17 cellular contexts compared by ENCODE assay signal in genomic region chr17:41451154-41451728, GRCh38. TPM values are rescaled to one million over a fixed set of nuclear protein-coding genes. Genes with fewer than 3 reads are reported as not detected.
DNase-seq lines count a peak whose midpoint lies in the region; ATAC-seq, FAIRE-seq and TF ChIP-seq lines count a peak whose summit lies in the region.
"Had no signal": no experiment of that assay in that cellular context is flagged by ENCODE, and none has a peak within 500 bp of the region (broad histone marks: within the 10 kb centered on the region; RNA-seq: fewer than 3 reads in every experiment).

No MANE protein-coding gene starts in this region.

- H3K36me3 ChIP-seq in K562 (ENCODE audit: control insufficient read depth, insufficient read depth, low read length) (no peaks in the 10 kb centered on the region), osteoblast (ENCODE audit: insufficient read depth, low read length) (no peaks in the 10 kb centered on the region)
- H3K36me3 ChIP-seq in effector memory CD4-positive, alpha-beta T cell (ENCODE audit: control insufficient read depth, insufficient read depth, low read length), result no peaks in the 10 kb centered on the region
- H3K36me3 ChIP-seq: BE2C had no signal

- TF ChIP-seq RAD21 in K562 (CRISPR knock-in tag; conservative IDR thresholded peaks at IDR 0.05 in 1 of 2, IDR thresholded peaks at IDR 0.05 in 1 of 2), result no peak

- H4K20me1 ChIP-seq in K562 (replicated peaks; ENCODE audit: control insufficient read depth, insufficient read depth, low read length) (no peaks in the 10 kb centered on the region), osteoblast (ENCODE audit: insufficient read depth, low read length) (no peaks in the 10 kb centered on the region)

- POLR2A ChIA-PET in K562 (lab: Yijun Ruan, JAX), result interaction anchor here (0.6 kb wide), 2 partner anchors 44 to 226 kb away, joined by 3 to 4 read pairs; no protein-coding TSS in a partner anchor

- ATAC-seq in K562, result no peak
- no peak for ATAC-seq in HG03354 (IDR thresholded peaks at IDR 0.05; ENCODE audit: poor library complexity, severe bottlenecking, unreplicated experiment)
- no peak for ATAC-seq in GM21515 (IDR thresholded peaks at IDR 0.05; ENCODE audit: unreplicated experiment)

- TF ChIP-seq POLR2A in K562 (conservative IDR thresholded peaks at IDR 0.05), result no peak

- BruUV-seq in K562 (replicated peaks; lab: Mats Ljungman, UMichigan), result no TSS peak

- intact Hi-C loops in K562 (cut with micrococcal nuclease), result no loop called here

- in situ Hi-C loops in K562 (cut with MboI), result no loop called here

- CTCF ChIA-PET in K562 (lab: Yijun Ruan, JAX; ENCODE audit: low intra/inter-chr PET ratio), result interaction anchor here (0.6 kb wide), 1 partner anchor 75 kb away, joined by 3 read pairs; no protein-coding TSS in a partner anchor

- H3K9ac ChIP-seq in K562 (ENCODE audit: insufficient read depth in 1 of 2, low read depth in 2 of 2, low read length in 2 of 2), result no peak overlapping the region
- H3K9ac ChIP-seq: KMS-11 had no signal

- TF ChIP-seq EP300 in K562 (IDR thresholded peaks at IDR 0.05; ENCODE audit: low read length), result no peak

- FAIRE-seq in K562 (lab: Jason Lieb, UNC), result no peak
- FAIRE-seq: GM12891 had no signal

- H3K9me1 ChIP-seq in K562 (ENCODE audit: control insufficient read depth, insufficient read depth, low read length), result no peaks in the 10 kb centered on the region

- H3K27me3 ChIP-seq in K562 (ENCODE audit: control insufficient read depth in 2 of 2, insufficient read depth in 2 of 2, low read length in 2 of 2) (peaks cover 3 to 7% of the 10 kb centered on the region in 2 experiments; a peak in 1 of 5 replicates), osteoblast (ENCODE audit: insufficient read depth, low read length) (no peaks in the 10 kb centered on the region)
- H3K27me3 ChIP-seq in effector memory CD4-positive, alpha-beta T cell (replicated peaks; ENCODE audit: control insufficient read depth, insufficient read depth, low read length, poor library complexity, severe bottlenecking), result no peaks in the 10 kb centered on the region
- H3K27me3 ChIP-seq: BE2C had no signal

- H3K4me2 ChIP-seq in K562 (ENCODE audit: insufficient read depth, low read length) (no peak overlapping the region), osteoblast (ENCODE audit: insufficient read depth, low read length) (no peak overlapping the region)
- H3K4me2 ChIP-seq: KMS-11 had no signal

- TF ChIP-seq CTCF in K562 (IDR thresholded peaks at IDR 0.05 in 2 of 3, conservative IDR thresholded peaks at IDR 0.05 in 1 of 3; ENCODE audit: insufficient read depth in 2 of 3, low read depth in 1 of 3, low read length in 3 of 3), result no peak
- no peak for TF ChIP-seq CTCF in osteoblast (IDR thresholded peaks at IDR 0.05; ENCODE audit: extremely low read depth, low read depth, low read length)

- H3K9me3 ChIP-seq in K562 (replicated peaks; ENCODE audit: control insufficient read depth, insufficient read depth, low read depth, low read length) (no peaks in the 10 kb centered on the region; the same call in 1 of the 2 replicates), osteoblast (ENCODE audit: low read depth, low read length) (peaks cover 3% of the 10 kb centered on the region)
- no peaks in the 10 kb centered on the region for H3K9me3 ChIP-seq in effector memory CD4-positive, alpha-beta T cell (ENCODE audit: control insufficient read depth, low read length)

- no peak overlapping the region for H2AFZ ChIP-seq in K562 (ENCODE audit: low read depth, low read length)
- no peak overlapping the region for H2AFZ ChIP-seq in osteoblast (ENCODE audit: low read length)

- WGBS in K562 (ENCODE audit: insufficient coverage, low coverage, missing lambda C conversion rate), result 0% methylated on average over 2 of the region's 2 CpGs

- no peak overlapping the region for H3K27ac ChIP-seq in K562 (ENCODE audit: extremely low read depth, low read depth, low read length)
- H3K27ac ChIP-seq in osteoblast (ENCODE audit: low read depth, low read length), result peak overlapping the region; percentile 0
- H3K27ac ChIP-seq in effector memory CD4-positive, alpha-beta T cell (ENCODE audit: insufficient read depth, low read length, poor library complexity, severe bottlenecking), result no peak overlapping the region
- H3K27ac ChIP-seq: KMS-11 had no signal

- H3K4me3 ChIP-seq in K562 (no peak overlapping the region), osteoblast (ENCODE audit: insufficient read depth, low read length) (no peak overlapping the region)
- H3K4me3 ChIP-seq in effector memory CD4-positive, alpha-beta T cell (ENCODE audit: insufficient read depth, low read depth, low read length, poor library complexity, severe bottlenecking), result no peak overlapping the region

- DNase-seq in EL, result peak; percentile 90
- DNase-seq in LoVo (ENCODE audit: low spot score), result peak; percentile 32
- DNase-seq in K562 (ENCODE audit: extremely low read depth in 1 of 4, low spot score in 3 of 4), result no peak
- peak; percentile 18 for DNase-seq in osteoblast (ENCODE audit: insufficient read length, low spot score, missing footprints)
- no peak for DNase-seq in effector memory CD4-positive, alpha-beta T cell
- DNase-seq in activated CD4-positive, alpha-beta T cell treated with anti-CD3 and anti-CD28 coated beads for 4 hours, result no peak
- DNase-seq: CD8-positive, alpha-beta memory T cell; DMS 273 treated with DMSO at 0.1 percent for 48 hours; NCI-H1417; NCI-H2029 treated with DMSO at 0.1 percent for 48 hours; NCI-H69; SHP77 had no signal

- no peaks in the 10 kb centered on the region for H3K4me1 ChIP-seq in K562 (replicated peaks in 1 of 2; ENCODE audit: control insufficient read depth in 2 of 2, insufficient read depth in 2 of 2, low read length in 2 of 2)
- H3K4me1 ChIP-seq in osteoblast (ENCODE audit: insufficient read depth, low read length), result peaks cover 29% of the 10 kb centered on the region
- no peaks in the 10 kb centered on the region for H3K4me1 ChIP-seq in effector memory CD4-positive, alpha-beta T cell (ENCODE audit: control insufficient read depth, insufficient read depth, low read length, poor library complexity, severe bottlenecking)
- H3K4me1 ChIP-seq: BE2C had no signal

- H3K79me2 ChIP-seq in K562 (ENCODE audit: control insufficient read depth, insufficient read depth, low read length) (no peaks in the 10 kb centered on the region), osteoblast (ENCODE audit: insufficient read depth, low read length) (no peaks in the 10 kb centered on the region)

RNA-seq across cellular contexts. Expression of gene KRT38, which starts 10.5 kb away (rescaled TPM):
- not detected in 2 replicates for total RNA-seq in K562 (2011; cell fraction: chromatin; rRNA removed; ENCODE audit: low replicate concordance)
- total RNA-seq in K562 (2011; cell fraction: nucleolus; rRNA removed), result not detected in 2 replicates
- total RNA-seq in K562 (2011; cell fraction: nucleoplasm; rRNA removed), result not detected in 2 replicates
- total RNA-seq in K562 (2014; rRNA removed) (not detected in 2 replicates), K562 (2014; rRNA removed; fragmentation: Illumina TruSeq; extraction: Trizol) (not detected in 2 replicates), K562 (2015; rRNA removed; fragmentation: Illumina TruSeq; extraction: Trizol) (not detected in 2 replicates), K562 (2021) (not detected in 2 replicates), osteoblast (under 0.01 TPM in 2 replicates)
- polyA plus RNA-seq in K562 (2011; rRNA removed) (not detected in 2 replicates), K562 (2014; fragmentation: Illumina TruSeq; extraction: Trizol) (not detected in 2 replicates), K562 (2014; fragmentation: Nextera tagmentation; extraction: Ambion mirVana) (not detected), K562 (2014; rRNA removed) (not detected in 2 replicates)
- polyA plus RNA-seq in K562 (2011; cell fraction: cytosol; rRNA removed), result not detected in 2 replicates
- polyA plus RNA-seq in K562 (2011; cell fraction: nucleus; rRNA removed), result not detected in 2 replicates
- polyA plus RNA-seq in K562 (2012), result not detected in 2 replicates
- polyA minus RNA-seq in K562 (2011; rRNA and poly(A)+ RNA removed), result not detected in 2 replicates
- polyA minus RNA-seq in K562 (2011; cell fraction: cytosol; rRNA and poly(A)+ RNA removed), result not detected in 2 replicates
- polyA minus RNA-seq in K562 (2011; cell fraction: nucleus; rRNA and poly(A)+ RNA removed), result not detected in 2 replicates
- total RNA-seq: CD8-positive, alpha-beta memory T cell had no signal
- polyA plus RNA-seq: CD8-positive, alpha-beta memory T cell had no signal

RNA-seq across cellular contexts. Expression of gene KRT32, which starts 15.9 kb away (rescaled TPM):
- not detected in 2 replicates for total RNA-seq in K562 (2011; cell fraction: chromatin; rRNA removed; ENCODE audit: low replicate concordance)
- not detected in 2 replicates for total RNA-seq in K562 (2011; cell fraction: nucleolus; rRNA removed)
- total RNA-seq in K562 (2011; cell fraction: nucleoplasm; rRNA removed), result not detected in 2 replicates
- not detected in 2 replicates for total RNA-seq in K562 (2014; rRNA removed)
- total RNA-seq in K562 (2014; rRNA removed; fragmentation: Illumina TruSeq; extraction: Trizol), result not detected in 2 replicates
- total RNA-seq in K562 (2015; rRNA removed; fragmentation: Illumina TruSeq; extraction: Trizol), result not detected in 2 replicates
- not detected in 2 replicates for total RNA-seq in K562 (2021)
- not detected in 2 replicates for polyA plus RNA-seq in K562 (2011; rRNA removed)
- not detected in 2 replicates for polyA plus RNA-seq in K562 (2011; cell fraction: cytosol; rRNA removed)
- polyA plus RNA-seq in K562 (2011; cell fraction: nucleus; rRNA removed), result not detected in 2 replicates
- not detected in 2 replicates for polyA plus RNA-seq in K562 (2012)
- polyA plus RNA-seq in K562 (2014; fragmentation: Illumina TruSeq; extraction: Trizol), result not detected in 2 replicates
- not detected for polyA plus RNA-seq in K562 (2014; fragmentation: Nextera tagmentation; extraction: Ambion mirVana)
- polyA plus RNA-seq in K562 (2014; rRNA removed), result not detected in 2 replicates
- polyA minus RNA-seq in K562 (2011; rRNA and poly(A)+ RNA removed), result not detected in 2 replicates
- polyA minus RNA-seq in K562 (2011; cell fraction: cytosol; rRNA and poly(A)+ RNA removed), result not detected in 2 replicates
- polyA minus RNA-seq in K562 (2011; cell fraction: nucleus; rRNA and poly(A)+ RNA removed), result not detected in 2 replicates
- not detected in 2 replicates for total RNA-seq in osteoblast
- total RNA-seq: CD8-positive, alpha-beta memory T cell had no signal
- polyA plus RNA-seq: CD8-positive, alpha-beta memory T cell had no signal

RNA-seq across cellular contexts. Expression of gene KRT37, which starts 26.9 kb away (rescaled TPM):
- total RNA-seq in K562 (2011; cell fraction: chromatin; rRNA removed; ENCODE audit: low replicate concordance), result not detected in 2 replicates
- total RNA-seq in K562 (2011; cell fraction: nucleolus; rRNA removed), result not detected in 2 replicates
- not detected in 2 replicates for total RNA-seq in K562 (2011; cell fraction: nucleoplasm; rRNA removed)
- total RNA-seq in K562 (2014; rRNA removed), result not detected in 2 replicates
- total RNA-seq in K562 (2014; rRNA removed; fragmentation: Illumina TruSeq; extraction: Trizol), result not detected in 2 replicates
- total RNA-seq in K562 (2015; rRNA removed; fragmentation: Illumina TruSeq; extraction: Trizol), result not detected in 2 replicates
- total RNA-seq in K562 (2021), result not detected in 2 replicates
- not detected in 2 replicates for polyA plus RNA-seq in K562 (2011; rRNA removed)
- not detected in 2 replicates for polyA plus RNA-seq in K562 (2011; cell fraction: cytosol; rRNA removed)
- polyA plus RNA-seq in K562 (2011; cell fraction: nucleus; rRNA removed), result not detected in 2 replicates
- polyA plus RNA-seq in K562 (2012), result not detected in 2 replicates
- polyA plus RNA-seq in K562 (2014; fragmentation: Illumina TruSeq; extraction: Trizol), result not detected in 2 replicates
- not detected for polyA plus RNA-seq in K562 (2014; fragmentation: Nextera tagmentation; extraction: Ambion mirVana)
- polyA plus RNA-seq in K562 (2014; rRNA removed), result not detected in 2 replicates
- polyA minus RNA-seq in K562 (2011; rRNA and poly(A)+ RNA removed), result not detected in 2 replicates
- not detected in 2 replicates for polyA minus RNA-seq in K562 (2011; cell fraction: cytosol; rRNA and poly(A)+ RNA removed)
- polyA minus RNA-seq in K562 (2011; cell fraction: nucleus; rRNA and poly(A)+ RNA removed), result not detected in 2 replicates
- total RNA-seq in osteoblast, result not detected in 2 replicates
- total RNA-seq: CD8-positive, alpha-beta memory T cell had no signal
- polyA plus RNA-seq: CD8-positive, alpha-beta memory T cell had no signal

RNA-seq across cellular contexts. Expression of gene KRT35, which starts 29.7 kb away (rescaled TPM):
- not detected in 2 replicates for total RNA-seq in K562 (2011; cell fraction: chromatin; rRNA removed; ENCODE audit: low replicate concordance)
- not detected in 2 replicates for total RNA-seq in K562 (2011; cell fraction: nucleolus; rRNA removed)
- not detected in 2 replicates for total RNA-seq in K562 (2011; cell fraction: nucleoplasm; rRNA removed)
- total RNA-seq in K562 (2014; rRNA removed) (not detected in 2 replicates), K562 (2014; rRNA removed; fragmentation: Illumina TruSeq; extraction: Trizol) (not detected in 2 replicates), K562 (2015; rRNA removed; fragmentation: Illumina TruSeq; extraction: Trizol) (not detected in 2 replicates), K562 (2021) (not detected in 2 replicates), osteoblast (not detected in 2 replicates)
- polyA plus RNA-seq in K562 (2011; rRNA removed) (not detected in 2 replicates), K562 (2014; fragmentation: Illumina TruSeq; extraction: Trizol) (not detected in 2 replicates), K562 (2014; fragmentation: Nextera tagmentation; extraction: Ambion mirVana) (not detected), K562 (2014; rRNA removed) (not detected in 2 replicates)
- not detected in 2 replicates for polyA plus RNA-seq in K562 (2011; cell fraction: cytosol; rRNA removed)
- polyA plus RNA-seq in K562 (2011; cell fraction: nucleus; rRNA removed), result not detected in 2 replicates
- not detected in 2 replicates for polyA plus RNA-seq in K562 (2012)
- polyA minus RNA-seq in K562 (2011; rRNA and poly(A)+ RNA removed), result not detected in 2 replicates
- polyA minus RNA-seq in K562 (2011; cell fraction: cytosol; rRNA and poly(A)+ RNA removed), result not detected in 2 replicates
- polyA minus RNA-seq in K562 (2011; cell fraction: nucleus; rRNA and poly(A)+ RNA removed), result not detected in 2 replicates
- total RNA-seq: CD8-positive, alpha-beta memory T cell had no signal
- polyA plus RNA-seq: CD8-positive, alpha-beta memory T cell had no signal

RNA-seq across cellular contexts. Expression of gene KRT36, which starts 38.5 kb away (rescaled TPM):
- total RNA-seq in K562 (2011; cell fraction: chromatin; rRNA removed; ENCODE audit: low replicate concordance), result not detected in 2 replicates
- not detected in 2 replicates for total RNA-seq in K562 (2011; cell fraction: nucleolus; rRNA removed)
- not detected in 2 replicates for total RNA-seq in K562 (2011; cell fraction: nucleoplasm; rRNA removed)
- total RNA-seq in K562 (2014; rRNA removed), result not detected in 2 replicates
- total RNA-seq in K562 (2014; rRNA removed; fragmentation: Illumina TruSeq; extraction: Trizol), result not detected in 2 replicates
- total RNA-seq in K562 (2015; rRNA removed; fragmentation: Illumina TruSeq; extraction: Trizol), result not detected in 2 replicates
- not detected in 2 replicates for total RNA-seq in K562 (2021)
- 0.04 TPM in 2 replicates for polyA plus RNA-seq in K562 (2011; rRNA removed)
- 0.03 and 0.06 TPM in 2 replicates for polyA plus RNA-seq in K562 (2011; cell fraction: cytosol; rRNA removed)
- 0.20 TPM in 1 of 2 replicates, not detected in the other for polyA plus RNA-seq in K562 (2011; cell fraction: nucleus; rRNA removed)
- polyA plus RNA-seq in K562 (2012), result not detected in 2 replicates
- not detected in 2 replicates for polyA plus RNA-seq in K562 (2014; fragmentation: Illumina TruSeq; extraction: Trizol)
- polyA plus RNA-seq in K562 (2014; fragmentation: Nextera tagmentation; extraction: Ambion mirVana), result not detected
- polyA plus RNA-seq in K562 (2014; rRNA removed), result not detected in 2 replicates
- polyA minus RNA-seq in K562 (2011; rRNA and poly(A)+ RNA removed), result not detected in 2 replicates
- not detected in 2 replicates for polyA minus RNA-seq in K562 (2011; cell fraction: cytosol; rRNA and poly(A)+ RNA removed)
- not detected in 2 replicates for polyA minus RNA-seq in K562 (2011; cell fraction: nucleus; rRNA and poly(A)+ RNA removed)
- 0.36 TPM in 1 of 2 replicates, not detected in the other for total RNA-seq in osteoblast
- total RNA-seq: CD8-positive, alpha-beta memory T cell had no signal
- polyA plus RNA-seq: CD8-positive, alpha-beta memory T cell had no signal

Comparison
In these comparisons a context has a peak if more than half of its experiments do, and no peak if none do; other contexts are left out.
1. DNase-seq: peak in EL (single experiment), LoVo (single experiment) and osteoblast (single experiment); none in K562 (0 of 4), effector memory CD4-positive, alpha-beta T cell (0 of 3) and activated CD4-positive, alpha-beta T cell treated with anti-CD3 and anti-CD28 coated beads for 4 hours (0 of 2).